ENCODE assay signal across 14 cellular contexts in genomic region chr14:73455294-73455693, GRCh38. TPM values are rescaled to one million over a fixed set of nuclear protein-coding genes. Genes with fewer than 3 reads are reported as not detected.
DNase-seq lines count a peak whose midpoint lies in the region; ATAC-seq and TF ChIP-seq lines count a peak whose summit lies in the region.
"Had no signal": no experiment of that assay in that cellular context is flagged by ENCODE, and none has a peak within 500 bp of the region (broad histone marks: within the 10 kb centered on the region; RNA-seq: fewer than 3 reads in every experiment).

No MANE protein-coding gene starts in this region.

- TF ChIP-seq POLR2A in heart left ventricle (IDR thresholded peaks at IDR 0.05) = no peak

- H3K9me3 ChIP-seq in left ventricle myocardium inferior (replicated peaks) (no peaks in the 10 kb centered on the region), heart left ventricle (no peaks in the 10 kb centered on the region), upper lobe of right lung (no peaks in the 10 kb centered on the region)
- H3K9me3 ChIP-seq: left lung, testis had no signal

- 30 to 47% (median 39%) methylated on average over 2 of the region's 2 CpGs for WGBS in heart left ventricle, 4 donors

- no peaks in the 10 kb centered on the region for H3K27me3 Mint-ChIP-seq in activated T-helper 2 cell treated with anti-CD3 and anti-CD28 coated beads, Interferon-gamma antibody, Interleukin-2, Interleukin-4, amounts not matched to agents 10 μg/mL and 5 μg/mL and 100 μg/mL, durations not matched to agents 14 hours and 24 hours and 36 hours (ENCODE audit: low read depth)

- H3K36me3 Mint-ChIP-seq in activated T-helper 2 cell treated with anti-CD3 and anti-CD28 coated beads, Interferon-gamma antibody, Interleukin-2, Interleukin-4, amounts not matched to agents 10 μg/mL and 5 μg/mL and 100 μg/mL, durations not matched to agents 14 hours and 24 hours and 36 hours (ENCODE audit: low read depth) = peaks cover 4% of the 10 kb centered on the region

- H3K27ac Mint-ChIP-seq in activated T-helper 2 cell treated with anti-CD3 and anti-CD28 coated beads, Interferon-gamma antibody, Interleukin-2, Interleukin-4, amounts not matched to agents 10 μg/mL and 5 μg/mL and 100 μg/mL, durations not matched to agents 14 hours and 24 hours and 36 hours = no peak overlapping the region

- no peak for ATAC-seq in heart left ventricle
- no peak for ATAC-seq in upper lobe of right lung
- ATAC-seq: left lung had no signal

- H3K27me3 ChIP-seq in left ventricle myocardium inferior (ENCODE audit: low read depth) (no peaks in the 10 kb centered on the region), heart left ventricle (no peaks in the 10 kb centered on the region), upper lobe of right lung (no peaks in the 10 kb centered on the region)
- H3K27me3 ChIP-seq: left lung, testis had no signal

- peak overlapping the region; percentile 1 for H3K27ac ChIP-seq in left ventricle myocardium inferior (replicated peaks)
- H3K27ac ChIP-seq in heart left ventricle = peak overlapping the region in 2 of 12 donors; percentile 30 to 51
- H3K27ac ChIP-seq in VCaP = peak overlapping the region; percentile 91
- H3K27ac ChIP-seq in upper lobe of right lung = peak overlapping the region; percentile 0
- H3K27ac ChIP-seq: coronary artery, testis had no signal

- H3K4me1 ChIP-seq in left ventricle myocardium inferior (peaks cover 74% of the 10 kb centered on the region), heart left ventricle (peaks cover 3 to 70% (median 35%) of the 10 kb centered on the region in 12 donors), upper lobe of right lung (peaks cover 45% of the 10 kb centered on the region)

- intact Hi-C loops in left ventricle myocardium inferior (cut with micrococcal nuclease) (no loop called here), heart left ventricle (cut with DNase I) (loop anchor here in 2 of 10 donors (5.0 kb wide), 2 partner anchors 33 to 138 kb away; no protein-coding TSS in a partner anchor), upper lobe of right lung (cut with DNase I) (no loop called here)
- intact Hi-C loops in activated T-helper 2 cell treated with anti-CD3 and anti-CD28 coated beads, Interferon-gamma antibody, Interleukin-2, Interleukin-4, amounts not matched to agents 10 μg/mL and 5 μg/mL and 100 μg/mL, durations not matched to agents 14 hours and 24 hours and 36 hours (cut with micrococcal nuclease) = no loop called here

- DNase-seq in left ventricle myocardium inferior (no peak), heart left ventricle (no peak), kidney glomerular epithelial cell (lab: John Stamatoyannopoulos, UW) (peak; percentile 11), upper lobe of right lung (no peak), DMS153 (lab: John Stamatoyannopoulos, UW) (no peak), SKM-1 (lab: John Stamatoyannopoulos, UW; ENCODE audit: unreplicated experiment) (no peak)
- DNase-seq in activated T-helper 2 cell treated with anti-CD3 and anti-CD28 coated beads, Interferon-gamma antibody, Interleukin-2, Interleukin-4, amounts not matched to agents 10 μg/mL and 5 μg/mL and 100 μg/mL, durations not matched to agents 14 hours and 24 hours and 36 hours (ENCODE audit: low spot score) = no peak
- DNase-seq: activated CD4-positive, CD25-positive, alpha-beta regulatory T cell; HCEC 1CT; left lung; SHP77; testis had no signal

- H3K4me1 Mint-ChIP-seq in activated T-helper 2 cell treated with anti-CD3 and anti-CD28 coated beads, Interferon-gamma antibody, Interleukin-2, Interleukin-4, amounts not matched to agents 10 μg/mL and 5 μg/mL and 100 μg/mL, durations not matched to agents 14 hours and 24 hours and 36 hours (ENCODE audit: low read depth) = peaks cover 39% of the 10 kb centered on the region

- H3K9me3 Mint-ChIP-seq in activated T-helper 2 cell treated with anti-CD3 and anti-CD28 coated beads, Interferon-gamma antibody, Interleukin-2, Interleukin-4, amounts not matched to agents 10 μg/mL and 5 μg/mL and 100 μg/mL, durations not matched to agents 14 hours and 24 hours and 36 hours = no peaks in the 10 kb centered on the region

- no peak overlapping the region for H3K4me3 Mint-ChIP-seq in activated T-helper 2 cell treated with anti-CD3 and anti-CD28 coated beads, Interferon-gamma antibody, Interleukin-2, Interleukin-4, amounts not matched to agents 10 μg/mL and 5 μg/mL and 100 μg/mL, durations not matched to agents 14 hours and 24 hours and 36 hours (ENCODE audit: low read depth)

- TF ChIP-seq CTCF in left ventricle myocardium inferior (IDR thresholded peaks at IDR 0.05; ENCODE audit: borderline replicate concordance) = no peak
- no peak for TF ChIP-seq CTCF in heart left ventricle (IDR thresholded peaks at IDR 0.05)
- no peak for TF ChIP-seq CTCF in VCaP (conservative IDR thresholded peaks at IDR 0.05)
- TF ChIP-seq CTCF in upper lobe of right lung (IDR thresholded peaks at IDR 0.05) = no peak

- H3K36me3 ChIP-seq in left ventricle myocardium inferior (no peaks in the 10 kb centered on the region), heart left ventricle (no peaks in the 10 kb centered on the region), upper lobe of right lung (no peaks in the 10 kb centered on the region)
- H3K36me3 ChIP-seq: left lung had no signal

- H3K4me3 ChIP-seq in left ventricle myocardium inferior (no peak overlapping the region), heart left ventricle (peak overlapping the region in 5 of 12 donors; percentile 3 to 13 (median 9)), upper lobe of right lung (peak overlapping the region; percentile 9)
- H3K4me3 ChIP-seq: coronary artery, testis had no signal

RNA-seq across cellular contexts. Expression of gene NUMB, which starts 3.1 kb away (rescaled TPM):
- total RNA-seq in left ventricle myocardium inferior (32.1 TPM), heart left ventricle (10 to 100 TPM; 22.4 to 59.1 (median 35.0) TPM), upper lobe of right lung (139 TPM)
- polyA plus RNA-seq in heart left ventricle = 10 to 100 TPM; 18.2 to 28.7 TPM
- total RNA-seq in activated T-helper 2 cell treated with anti-CD3 and anti-CD28 coated beads, Interferon-gamma antibody, Interleukin-2, Interleukin-4, amounts not matched to agents 10 μg/mL and 5 μg/mL and 100 μg/mL, durations not matched to agents 14 hours and 24 hours and 36 hours = 52.4 and 66.1 TPM in 2 replicates

RNA-seq across cellular contexts. Expression of gene RIOX1, which starts 35.4 kb away (rescaled TPM):
- total RNA-seq in left ventricle myocardium inferior = 8.1 TPM
- total RNA-seq in heart left ventricle = 10 to 100 TPM in 2 of 9 donors, 1 to 10 TPM in 7; 7.0 to 20.2 (median 9.2) TPM
- 1 to 10 TPM; 5.0 to 7.5 TPM for polyA plus RNA-seq in heart left ventricle
- 11.3 TPM for total RNA-seq in upper lobe of right lung
- total RNA-seq in activated T-helper 2 cell treated with anti-CD3 and anti-CD28 coated beads, Interferon-gamma antibody, Interleukin-2, Interleukin-4, amounts not matched to agents 10 μg/mL and 5 μg/mL and 100 μg/mL, durations not matched to agents 14 hours and 24 hours and 36 hours = 22.0 and 24.1 TPM in 2 replicates
